Comparison of ENCODE assay signal across 26 cellular contexts in the genomic region with DNA sequence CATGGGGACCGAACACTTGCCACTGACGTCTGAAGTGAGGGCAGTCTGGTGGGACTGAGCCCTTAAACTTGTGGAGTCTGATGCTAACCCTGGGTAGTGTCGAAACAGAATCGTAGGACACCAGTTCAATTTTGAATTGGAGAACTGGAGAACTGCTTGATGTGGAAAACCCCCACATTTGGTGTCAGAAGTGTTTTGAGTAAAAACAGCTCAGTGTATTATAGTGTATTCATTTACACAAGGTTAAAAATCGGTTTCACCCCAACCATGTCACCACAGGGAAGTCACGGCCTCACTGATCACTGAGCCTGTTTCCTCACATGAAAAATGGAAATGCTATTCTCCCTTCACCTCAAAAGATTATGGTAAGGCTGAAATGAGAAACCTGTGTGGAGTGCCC. TPM values are rescaled to one million over a fixed set of nuclear protein-coding genes. Genes with fewer than 3 reads are reported as not detected.
DNase-seq lines count a peak whose midpoint lies in the region; ATAC-seq and TF ChIP-seq lines count a peak whose summit lies in the region.
"Had no signal": no experiment of that assay in that cellular context is flagged by ENCODE, and none has a peak within 500 bp of the region (broad histone marks: within the 10 kb centered on the region; RNA-seq: fewer than 3 reads in every experiment).

No MANE protein-coding gene starts in this region.

- no peaks in the 10 kb centered on the region for H3K27me3 Mint-ChIP-seq in activated CD4-positive, alpha-beta T cell treated with anti-CD3 and anti-CD28 coated beads for 36 hours
- H3K27me3 Mint-ChIP-seq in nephron progenitor cell (ENCODE audit: low read depth, poor library complexity) = no peaks in the 10 kb centered on the region
- H3K27me3 Mint-ChIP-seq: activated naive CD8-positive, alpha-beta T cell treated with anti-CD3 and anti-CD28 coated beads for 36 hours; CD4-positive, alpha-beta T cell; central memory CD8-positive, alpha-beta T cell had no signal

- H3K4me3 ChIP-seq in HUES48 (ENCODE audit: low read depth, low read length) = no peak overlapping the region
- H3K4me3 ChIP-seq: ascending aorta, psoas muscle had no signal

- peaks cover 38% of the 10 kb centered on the region for H3K36me3 ChIP-seq in HUES48 (ENCODE audit: control insufficient read depth, insufficient read depth, low read length)

- H3K27ac ChIP-seq in HUES48 (ENCODE audit: low read depth, low read length) = peak overlapping the region; percentile 43
- H3K27ac ChIP-seq: 22Rv1, ascending aorta, psoas muscle, WERI-Rb-1 had no signal

- intact Hi-C loops in activated CD4-positive, alpha-beta T cell treated with anti-CD3 and anti-CD28 coated beads for 36 hours (cut with DNase I, micrococcal nuclease) = no loop called here

- no peak overlapping the region for H3K27ac Mint-ChIP-seq in activated CD4-positive, alpha-beta T cell treated with anti-CD3 and anti-CD28 coated beads for 36 hours
- peak overlapping the region; percentile 25 for H3K27ac Mint-ChIP-seq in nephron progenitor cell
- H3K27ac Mint-ChIP-seq: activated naive CD8-positive, alpha-beta T cell treated with anti-CD3 and anti-CD28 coated beads for 36 hours; CD4-positive, alpha-beta T cell had no signal

- no peaks in the 10 kb centered on the region for H3K27me3 ChIP-seq in HUES48 (ENCODE audit: control insufficient read depth, insufficient read depth, low read length)
- H3K27me3 ChIP-seq: ascending aorta had no signal

- peaks cover 19% of the 10 kb centered on the region; the same call in 1 of the 2 replicates for H3K9me3 ChIP-seq in HUES48 (ENCODE audit: control insufficient read depth, insufficient read depth, low read length)
- H3K9me3 ChIP-seq: ascending aorta, psoas muscle had no signal

- no peak overlapping the region for H3K4me3 Mint-ChIP-seq in activated CD4-positive, alpha-beta T cell treated with anti-CD3 and anti-CD28 coated beads for 36 hours
- H3K4me3 Mint-ChIP-seq in nephron progenitor cell = no peak overlapping the region
- H3K4me3 Mint-ChIP-seq: activated naive CD8-positive, alpha-beta T cell treated with anti-CD3 and anti-CD28 coated beads for 36 hours; CD4-positive, alpha-beta T cell; central memory CD8-positive, alpha-beta T cell; HFFc6 had no signal

- H3K4me1 ChIP-seq in HUES48 (ENCODE audit: control insufficient read depth, insufficient read depth, low read length) = peaks cover 20% of the 10 kb centered on the region
- H3K4me1 ChIP-seq: ascending aorta, psoas muscle had no signal

- ATAC-seq in activated CD4-positive, alpha-beta T cell treated with anti-CD3 and anti-CD28 coated beads for 36 hours = peak; percentile 44
- peak; percentile 91 for ATAC-seq in HG02588 (IDR thresholded peaks at IDR 0.05; ENCODE audit: unreplicated experiment)
- ATAC-seq: psoas muscle, Right ventricle myocardium inferior had no signal

- H3K4me1 Mint-ChIP-seq in activated CD4-positive, alpha-beta T cell treated with anti-CD3 and anti-CD28 coated beads for 36 hours = no peaks in the 10 kb centered on the region
- H3K4me1 Mint-ChIP-seq in nephron progenitor cell = no peaks in the 10 kb centered on the region
- H3K4me1 Mint-ChIP-seq: activated naive CD8-positive, alpha-beta T cell treated with anti-CD3 and anti-CD28 coated beads for 36 hours; central memory CD8-positive, alpha-beta T cell had no signal

- TF ChIP-seq CTCF in nephron progenitor cell (IDR thresholded peaks at IDR 0.05) = no peak

- H3K9ac ChIP-seq in HUES48 (ENCODE audit: low read depth, low read length) = no peak overlapping the region

- no peak for DNase-seq in activated CD4-positive, alpha-beta T cell treated with anti-CD3 and anti-CD28 coated beads for 36 hours
- DNase-seq in activated CD4-positive, alpha-beta T cell treated with anti-CD3 and anti-CD28 coated beads for 4 hours = no peak
- DNase-seq in nephron progenitor cell (no peak), A172 (ENCODE audit: low spot score) (no peak), activated gamma-delta T cell treated with Interleukin-2 at 50 U/mL for 16 hours (no peak)
- DNase-seq in stimulated activated CD4-positive, alpha-beta T cell treated with anti-CD3 and anti-CD28 coated beads, Interleukin-12 subunit alpha, Interleukin-12 subunit beta, amount 100 ng/mL, for 4 hours = no peak
- DNase-seq: activated CD4-positive, alpha-beta T cell treated with anti-CD3 and anti-CD28 coated beads, Interleukin-2, amount 50 U/mL, for 4 hours; activated naive CD8-positive, alpha-beta T cell treated with anti-CD3 and anti-CD28 coated beads for 36 hours; CD4-positive, alpha-beta T cell; glutamatergic neuron; HFFc6; IMR-90; kidney glomerular epithelial cell; mammary epithelial cell; NCI-H1092; NCI-H2029; NCI-H446; psoas muscle; trophoblast cell; WERI-Rb-1 had no signal

- H3K9me3 Mint-ChIP-seq in activated CD4-positive, alpha-beta T cell treated with anti-CD3 and anti-CD28 coated beads for 36 hours (ENCODE audit: low read depth) = no peaks in the 10 kb centered on the region
- peaks cover 45% of the 10 kb centered on the region for H3K9me3 Mint-ChIP-seq in nephron progenitor cell
- H3K9me3 Mint-ChIP-seq: activated naive CD8-positive, alpha-beta T cell treated with anti-CD3 and anti-CD28 coated beads for 36 hours; CD4-positive, alpha-beta T cell; central memory CD8-positive, alpha-beta T cell; HFFc6 had no signal

- H3K36me3 Mint-ChIP-seq in activated CD4-positive, alpha-beta T cell treated with anti-CD3 and anti-CD28 coated beads for 36 hours (ENCODE audit: low read depth) = peaks cover 25% of the 10 kb centered on the region
- H3K36me3 Mint-ChIP-seq in nephron progenitor cell (ENCODE audit: low read depth) = peaks cover 48% of the 10 kb centered on the region

- POLR2A ChIA-PET in activated CD4-positive, alpha-beta T cell treated with anti-CD3 and anti-CD28 coated beads for 36 hours (lab: Charles Lee) = no interaction called here

- CTCF ChIA-PET in activated CD4-positive, alpha-beta T cell treated with anti-CD3 and anti-CD28 coated beads for 36 hours (lab: Charles Lee) = no interaction called here

RNA-seq across cellular contexts. Expression of gene PIN4, which starts 21.9 kb away (rescaled TPM):
- 1 to 10 TPM; 2.3 to 3.2 TPM for total RNA-seq in activated CD4-positive, alpha-beta T cell treated with anti-CD3 and anti-CD28 coated beads for 36 hours
- total RNA-seq in A172 (2014; rRNA removed; shearing (Covaris generic)) = 21.6 and 24.0 TPM in 2 replicates

RNA-seq across cellular contexts. Expression of gene ERCC6L, which starts 35.4 kb away (rescaled TPM):
- 10 to 100 TPM; 11.3 to 11.7 TPM for total RNA-seq in activated CD4-positive, alpha-beta T cell treated with anti-CD3 and anti-CD28 coated beads for 36 hours
- 16.3 and 19.0 TPM in 2 replicates for total RNA-seq in A172 (2014; rRNA removed; shearing (Covaris generic))
- total RNA-seq: ascending aorta had no signal
